ENCODE assay signal across 8 cellular contexts in genomic region chr13:108961542-108962125, GRCh38.
A peak's percentile ranks its signal among the peaks of the same experiment; 100 is the strongest.
DNase-seq lines count a peak whose midpoint lies in the region; ATAC-seq, FAIRE-seq and TF ChIP-seq lines count a peak whose summit lies in the region.

No MANE protein-coding gene starts in this region.

- 2% methylated on average over 7 of the region's 7 CpGs for WGBS in A549 (ENCODE audit: missing lambda C conversion rate)
- 49% methylated on average over 7 of the region's 7 CpGs; no CpG with 5 or more reads in 1 of the 2 experiments for WGBS in H1 (ENCODE audit: extremely low coverage in 1 of 2, insufficient coverage in 1 of 2, insufficient read length in 1 of 2, insufficient replicate concordance in 2 of 2, low coverage in 1 of 2, low lambda C conversion rate in 2 of 2, missing lambda C conversion rate in 1 of 2), 2 experiments
- 11% methylated on average over 6 of the region's 7 CpGs for WGBS in mesenchymal stem cell

- H3K27me3 ChIP-seq in KMS-11 (ENCODE audit: insufficient read depth, low read depth) = no peaks in the 10 kb centered on the region
- H3K27me3 ChIP-seq in Peyer's patch = no peaks in the 10 kb centered on the region
- no peaks in the 10 kb centered on the region for H3K27me3 ChIP-seq in H1 (replicated peaks in 1 of 4; ENCODE audit: control insufficient read depth in 3 of 4, extremely low read depth in 1 of 4, insufficient read depth in 3 of 4, low read length in 3 of 4)
- H3K27me3 ChIP-seq in mesenchymal stem cell (ENCODE audit: control insufficient read depth in 1 of 2, insufficient read depth in 1 of 2, low read length in 2 of 2) = no peaks in the 10 kb centered on the region

- H4K20me1 ChIP-seq in KMS-11 (ENCODE audit: insufficient read depth) (no peaks in the 10 kb centered on the region), H1 (replicated peaks in 1 of 2; ENCODE audit: control insufficient read depth in 1 of 2, insufficient read depth in 2 of 2, low read length in 2 of 2) (no peaks in the 10 kb centered on the region)

- H2BK120ac ChIP-seq in H1 (replicated peaks; ENCODE audit: low read depth, low read length) = no peak overlapping the region
- H2BK120ac ChIP-seq in mesenchymal stem cell (ENCODE audit: low read depth, low read length) = no peak overlapping the region

- H4K91ac ChIP-seq in H1 (replicated peaks; ENCODE audit: insufficient read length, low read length) (no peak overlapping the region), mesenchymal stem cell (ENCODE audit: low read length) (no peak overlapping the region)

- DNase-seq in A549 (ENCODE audit: low read depth in 1 of 2, low spot score in 1 of 2) = peak; percentile 4 to 54
- DNase-seq in GM03348 (ENCODE audit: low spot score) = peak; percentile 43
- DNase-seq in H4 (ENCODE audit: low spot score) = peak; percentile 37
- DNase-seq in Peyer's patch = peak in 1 of 3 donors; percentile 57
- no peak for DNase-seq in H1 (ENCODE audit: low read depth in 1 of 2, low spot score in 2 of 2)
- peak; percentile 71 for DNase-seq in mesenchymal stem cell
- no peak for DNase-seq in COLO668 (lab: John Stamatoyannopoulos, UW; ENCODE audit: unreplicated experiment)

- no peak overlapping the region for H3K56ac ChIP-seq in H1 (replicated peaks; ENCODE audit: insufficient read length, low read depth, low read length)

- H3K4me3 ChIP-seq in A549 (no peak overlapping the region), KMS-11 (IDR thresholded peaks at IDR 0.05; ENCODE audit: insufficient read depth, low read depth, low read length) (no peak overlapping the region), Peyer's patch (no peak overlapping the region), H1 (ENCODE audit: extremely low read depth in 1 of 4, insufficient read depth in 2 of 4, low read depth in 3 of 4, low read length in 4 of 4) (no peak overlapping the region), mesenchymal stem cell (ENCODE audit: insufficient read depth in 1 of 2, low read depth in 1 of 2, low read length in 2 of 2) (no peak overlapping the region)

- TF ChIP-seq RAD21 in A549 (conservative IDR thresholded peaks at IDR 0.05 in 1 of 2, IDR thresholded peaks at IDR 0.05 in 1 of 2) (peak; percentile 89 to 93), H1 (IDR thresholded peaks at IDR 0.05 in 1 of 2, conservative IDR thresholded peaks at IDR 0.05 in 1 of 2; ENCODE audit: low read depth in 2 of 2, low read length in 2 of 2) (peak; percentile 94 to 96)

- H3K79me1 ChIP-seq in H1 (ENCODE audit: low read depth, low read length) (no peaks in the 10 kb centered on the region), mesenchymal stem cell (replicated peaks; ENCODE audit: low read length, poor library complexity, severe bottlenecking) (no peaks in the 10 kb centered on the region)

- no peak overlapping the region for H2BK20ac ChIP-seq in H1 (ENCODE audit: low read length)

- no peak overlapping the region for H3K23ac ChIP-seq in H1 (ENCODE audit: insufficient read length)
- H3K23ac ChIP-seq in mesenchymal stem cell (ENCODE audit: low read length in 2 of 2) = no peak overlapping the region

- H2BK5ac ChIP-seq in H1 (ENCODE audit: low read depth, low read length) = no peak overlapping the region
- no peak overlapping the region for H2BK5ac ChIP-seq in mesenchymal stem cell (ENCODE audit: low read depth, low read length, poor library complexity, severe bottlenecking)

- no peak overlapping the region for H2BK15ac ChIP-seq in H1 (ENCODE audit: low read length)
- H2BK15ac ChIP-seq in mesenchymal stem cell (ENCODE audit: low read depth, poor library complexity, severe bottlenecking) = no peak overlapping the region

- H2AK5ac ChIP-seq in H1 (ENCODE audit: low read depth, low read length) = no peak overlapping the region
- H2AK5ac ChIP-seq in mesenchymal stem cell (ENCODE audit: low read length, severe bottlenecking) = no peak overlapping the region

- no peak overlapping the region for H3K9ac ChIP-seq in KMS-11
- no peak overlapping the region for H3K9ac ChIP-seq in H1 (replicated peaks in 1 of 4; ENCODE audit: extremely low read depth in 1 of 4, low read depth in 3 of 4, low read length in 3 of 4)
- H3K9ac ChIP-seq in mesenchymal stem cell (ENCODE audit: low read length) = no peak overlapping the region

- TF ChIP-seq EP300 in A549 (IDR thresholded peaks at IDR 0.05) = no peak
- TF ChIP-seq EP300 in H1 (IDR thresholded peaks at IDR 0.05; ENCODE audit: borderline replicate concordance in 1 of 2, low read depth in 2 of 2, low read length in 2 of 2) = no peak

- H3K27ac ChIP-seq in A549 = peak overlapping the region in 1 of 2 experiments; percentile 39; a peak in 1 of 6 replicates
- no peak overlapping the region for H3K27ac ChIP-seq in KMS-11
- H3K27ac ChIP-seq in Peyer's patch = no peak overlapping the region
- no peak overlapping the region for H3K27ac ChIP-seq in H1 (ENCODE audit: low read depth, low read length)
- H3K27ac ChIP-seq in mesenchymal stem cell (ENCODE audit: low read length, poor library complexity, severe bottlenecking) = no peak overlapping the region

- H3K18ac ChIP-seq in H1 (ENCODE audit: extremely low read depth, low read length) (no peak overlapping the region), mesenchymal stem cell (ENCODE audit: low read depth in 1 of 2, low read length in 2 of 2) (no peak overlapping the region)

- no peaks in the 10 kb centered on the region for H3K36me3 ChIP-seq in KMS-11 (ENCODE audit: insufficient read depth)
- H3K36me3 ChIP-seq in Peyer's patch = no peaks in the 10 kb centered on the region
- H3K36me3 ChIP-seq in H1 (ENCODE audit: control insufficient read depth in 2 of 4, insufficient read depth in 4 of 4, low read length in 3 of 4) = no peaks in the 10 kb centered on the region
- no peaks in the 10 kb centered on the region for H3K36me3 ChIP-seq in mesenchymal stem cell (ENCODE audit: control insufficient read depth in 1 of 2, insufficient read depth in 2 of 2, low read depth in 1 of 2, low read length in 2 of 2)

- H3K23me2 ChIP-seq in H1 (ENCODE audit: low read depth, low read length) = no peaks in the 10 kb centered on the region

- H2BK12ac ChIP-seq in H1 (ENCODE audit: low read depth, low read length) (no peak overlapping the region), mesenchymal stem cell (ENCODE audit: low read length in 2 of 2) (no peak overlapping the region)

- TF ChIP-seq POLR2A in A549 (IDR thresholded peaks at IDR 0.05; ENCODE audit: low read length) = no peak
- no peak for TF ChIP-seq POLR2A in Peyer's patch (IDR thresholded peaks at IDR 0.05)
- TF ChIP-seq POLR2A in H1 (IDR thresholded peaks at IDR 0.05; ENCODE audit: control extremely low read depth in 1 of 2, low read depth in 2 of 2, low read length in 2 of 2) = no peak

- CTCF ChIA-PET in A549 (lab: Yijun Ruan, JAX) = interaction anchor here (0.6 to 3.1 kb wide), 30 partner anchors 9 to 1170 kb away, joined by 3 to 29 read pairs (median 4); no protein-coding TSS in a partner anchor
- CTCF ChIA-PET in H1 (lab: Charles Lee; ENCODE audit: partially characterized antibody) = interaction anchor here (0.6 to 2.2 kb wide), 35 partner anchors 8 to 1149 kb away, joined by 3 to 14 read pairs (median 3); no protein-coding TSS in a partner anchor

- H3K79me2 ChIP-seq in KMS-11 (ENCODE audit: insufficient read depth, low read depth) (no peaks in the 10 kb centered on the region), H1 (ENCODE audit: control insufficient read depth in 1 of 2, insufficient read depth in 2 of 2, low read length in 2 of 2) (no peaks in the 10 kb centered on the region)

- peak; percentile 67 to 76; a peak in 4 of 6 replicates for ATAC-seq in A549

- no peak overlapping the region for H3K4me2 ChIP-seq in A549
- no peak overlapping the region for H3K4me2 ChIP-seq in KMS-11
- no peak overlapping the region for H3K4me2 ChIP-seq in H1 (ENCODE audit: insufficient read depth in 1 of 2, low read depth in 2 of 2, low read length in 2 of 2)
- no peak overlapping the region for H3K4me2 ChIP-seq in mesenchymal stem cell (ENCODE audit: low read length, poor library complexity, severe bottlenecking)

- H4K8ac ChIP-seq in H1 (ENCODE audit: extremely low read depth, insufficient read depth, low read length) = no peak overlapping the region
- no peak overlapping the region for H4K8ac ChIP-seq in mesenchymal stem cell (ENCODE audit: low read length)

- no peak overlapping the region for H2AFZ ChIP-seq in KMS-11 (ENCODE audit: low read depth)
- no peak overlapping the region for H2AFZ ChIP-seq in H1 (ENCODE audit: low read length)
- no peak overlapping the region for H2AFZ ChIP-seq in mesenchymal stem cell (ENCODE audit: low read depth, low read length)

- H3K14ac ChIP-seq in H1 (ENCODE audit: insufficient read length) = no peak overlapping the region
- H3K14ac ChIP-seq in mesenchymal stem cell (ENCODE audit: low read length in 2 of 2) = no peak overlapping the region

- no peak overlapping the region for H3K4ac ChIP-seq in H1 (replicated peaks; ENCODE audit: insufficient read length, low read depth, low read length)
- H3K4ac ChIP-seq in mesenchymal stem cell (ENCODE audit: low read depth in 1 of 2, low read length in 2 of 2) = no peak overlapping the region

- no peak for FAIRE-seq in A549 (lab: Jason Lieb, UNC)
- peak; percentile 95 for FAIRE-seq in H1 (lab: Jason Lieb, UNC)

- H3K4me1 ChIP-seq in A549 (peaks cover 14% of the 10 kb centered on the region; the same call in 2 of the 3 replicates), KMS-11 (ENCODE audit: low read depth, poor library complexity, severe bottlenecking) (no peaks in the 10 kb centered on the region), Peyer's patch (no peaks in the 10 kb centered on the region), H1 (replicated peaks in 1 of 4; ENCODE audit: control insufficient read depth in 3 of 4, insufficient read depth in 4 of 4, low read length in 3 of 4) (no peaks in the 10 kb centered on the region), mesenchymal stem cell (ENCODE audit: control insufficient read depth, insufficient read depth, low read depth, low read length) (peaks cover 4% of the 10 kb centered on the region)

- TF ChIP-seq CTCF in A549 (IDR thresholded peaks at IDR 0.05) (peak; percentile 75), KMS-11 (conservative IDR thresholded peaks at IDR 0.05; ENCODE audit: low read depth, low read length) (peak; percentile 79), Peyer's patch (IDR thresholded peaks at IDR 0.05) (peak; percentile 59 to 89 (median 82)), H1 (IDR thresholded peaks at IDR 0.05; ENCODE audit: control extremely low read depth in 1 of 3, insufficient read depth in 1 of 3, low read depth in 1 of 3, low read length in 3 of 3) (peak in 2 of 3 experiments; percentile 64 to 80; a peak in 2 of 4 replicates)

- no peak overlapping the region for H4K5ac ChIP-seq in H1 (ENCODE audit: insufficient read length, low read depth, low read length)

- POLR2A ChIA-PET in A549 (lab: Yijun Ruan, JAX) (no interaction called here), H1 (lab: Charles Lee; ENCODE audit: partially characterized antibody) (interaction anchor here (0.7 kb wide), 1 partner anchor 47 kb away, joined by 3 read pairs; no protein-coding TSS in a partner anchor)

- H3K9me3 ChIP-seq in A549 (no peaks in the 10 kb centered on the region), Peyer's patch (no peaks in the 10 kb centered on the region), H1 (ENCODE audit: insufficient read depth in 2 of 2, low read depth in 1 of 2, low read length in 1 of 2) (no peaks in the 10 kb centered on the region), mesenchymal stem cell (ENCODE audit: control insufficient read depth, low read length) (no peaks in the 10 kb centered on the region)

TF ChIP-seq in H1, 55 proteins besides CTCF, POLR2A, EP300 and RAD21 (continues in another document):
- TF ChIP-seq TBP (IDR thresholded peaks at IDR 0.05; ENCODE audit: low read depth, low read length) (no peak), SP2 (IDR thresholded peaks at IDR 0.05; ENCODE audit: low read length) (no peak)

Comparison
In these comparisons a context has a peak if more than half of its experiments do, and no peak if none do; other contexts are left out.
1. DNase-seq: peak in A549 (2 of 2), GM03348 (single experiment), H4 (single experiment) and mesenchymal stem cell (single experiment); none in H1 (0 of 2) and COLO668 (single experiment).
2. Of the 18 proteins assayed by ChIP-seq in both H1 and A549: peak only in H1: none; only in A549: none; in both: CTCF and RAD21; in neither: 16.
3. Peak in every context shown above with its lines, with median percentiles within 50 percentile points of each other: CTCF ChIP-seq.